Comparison of ENCODE assay signal across 26 cellular contexts in the genomic region with DNA sequence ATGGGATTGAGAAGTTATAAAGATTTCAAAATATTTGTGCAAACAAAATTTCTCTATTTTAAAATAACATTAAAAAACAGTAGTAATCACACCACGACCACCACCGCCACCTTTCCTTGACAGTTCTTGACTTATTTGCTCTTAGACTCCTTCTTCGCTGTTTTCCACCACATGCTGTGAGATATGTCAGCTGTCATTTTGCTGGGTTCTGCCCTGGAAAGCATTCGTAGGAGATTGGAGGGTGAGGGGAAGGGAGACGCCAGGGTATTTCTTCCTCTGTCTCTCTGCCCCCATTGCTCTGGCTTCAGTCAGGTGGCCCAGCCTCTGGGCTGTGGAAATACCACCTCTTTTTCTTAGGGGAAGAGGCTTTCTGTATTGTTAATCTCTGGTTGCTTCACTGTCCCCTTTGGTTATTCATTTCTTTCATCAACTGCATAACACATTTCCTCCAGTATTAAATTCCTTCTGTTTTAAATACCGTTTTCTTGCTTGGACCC.
"Had no signal": no experiment of that assay in that cellular context is flagged by ENCODE, and none has a peak within 500 bp of the region (broad histone marks: within the 10 kb centered on the region; RNA-seq: fewer than 3 reads in every experiment).

No MANE protein-coding gene starts in this region.

- H3K4me3 Mint-ChIP-seq: mesothelial cell of epicardium; naive B cell; natural killer cell; nephron progenitor cell; stimulated activated naive B cell treated with anti-CD40 and anti-IgM and Interleukin-4, amounts not matched to agents 10 μg/mL and 1 μg/mL and 100 μg/mL, for 72 hours had no signal

- H3K36me3 Mint-ChIP-seq: mesothelial cell of epicardium; naive B cell; natural killer cell; stimulated activated naive B cell treated with anti-CD40 and anti-IgM and Interleukin-4, amounts not matched to agents 10 μg/mL and 1 μg/mL and 100 μg/mL, for 72 hours had no signal

- H3K4me3 ChIP-seq: left ventricle myocardium inferior, lung, ovary, skin epidermis, stomach, testis, thyroid gland, transverse colon, upper lobe of left lung, vagina had no signal

- H3K4me1 Mint-ChIP-seq: naive B cell; natural killer cell; nephron progenitor cell; stimulated activated naive B cell treated with anti-CD40 and anti-IgM and Interleukin-4, amounts not matched to agents 10 μg/mL and 1 μg/mL and 100 μg/mL, for 72 hours had no signal

- DNase-seq: hypothalamus; islet precursor cell; left ventricle myocardium inferior; mesendoderm; naive B cell; natural killer cell; nephron progenitor cell; ovary; right cardiac atrium; stimulated activated CD4-positive, alpha-beta T cell treated with anti-CD3 and anti-CD28 coated beads, Interleukin-12 subunit alpha, Interleukin-12 subunit beta, amount 100 ng/mL, for 4 hours; stimulated activated CD4-positive, alpha-beta T cell treated with anti-CD3 and anti-CD28 coated beads, Interleukin-15, amount 100 ng/mL, for 24 hours; stimulated activated CD4-positive, alpha-beta T cell treated with anti-CD3 and anti-CD28 coated beads, Interleukin-2, amount 100 ng/mL, for 24 hours; stimulated activated CD4-positive, alpha-beta T cell treated with anti-CD3 and anti-CD28 coated beads, Interleukin-4, amount 100 ng/mL, for 1 hour; stimulated activated naive B cell treated with anti-CD40 and anti-IgM and Interleukin-4, amounts not matched to agents 10 μg/mL and 1 μg/mL and 100 μg/mL, for 72 hours; stimulated activated naive CD8-positive, alpha-beta T cell treated with anti-CD3 and anti-CD28 coated beads, Interleukin-15, Interleukin-2, amounts not matched to agents 100 U/mL and 50 U/mL, for 24 hours; stomach; testis; thyroid gland; transverse colon; upper lobe of left lung had no signal

- H3K9me3 Mint-ChIP-seq: mesothelial cell of epicardium; natural killer cell; nephron progenitor cell; stimulated activated naive B cell treated with anti-CD40 and anti-IgM and Interleukin-4, amounts not matched to agents 10 μg/mL and 1 μg/mL and 100 μg/mL, for 72 hours had no signal

- H3K36me3 ChIP-seq: left ventricle myocardium inferior, ovary, stomach, thyroid gland, transverse colon, upper lobe of left lung, vagina had no signal

- H3K27me3 Mint-ChIP-seq: progenitor cell of endocrine pancreas had no signal

- H3K9me3 ChIP-seq: left ventricle myocardium inferior, ovary, stomach, testis, thyroid gland, transverse colon, upper lobe of left lung, vagina had no signal

- H3K4me1 ChIP-seq: left ventricle myocardium inferior, stomach, testis, thyroid gland, transverse colon, upper lobe of left lung, vagina had no signal

- ATAC-seq: natural killer cell; right cardiac atrium; sciatic nerve; stimulated activated naive B cell treated with anti-CD40 and anti-IgM and Interleukin-4, amounts not matched to agents 10 μg/mL and 1 μg/mL and 100 μg/mL, for 72 hours; stimulated activated naive CD8-positive, alpha-beta T cell treated with anti-CD3 and anti-CD28 coated beads, Interleukin-15, Interleukin-2, amounts not matched to agents 100 U/mL and 50 U/mL, for 24 hours had no signal

- H3K27ac ChIP-seq: left ventricle myocardium inferior, ovary, skin epidermis, stomach, testis, thyroid gland, transverse colon, upper lobe of left lung, vagina had no signal

- H3K27me3 ChIP-seq: ovary, stomach, testis, thyroid gland, transverse colon, upper lobe of left lung, vagina had no signal

- H3K27ac Mint-ChIP-seq: mesothelial cell of epicardium; naive B cell; natural killer cell; nephron progenitor cell; progenitor cell of endocrine pancreas; stimulated activated naive B cell treated with anti-CD40 and anti-IgM and Interleukin-4, amounts not matched to agents 10 μg/mL and 1 μg/mL and 100 μg/mL, for 72 hours had no signal
